Comparison of ENCODE assay signal across 11 cellular contexts in the genomic region with DNA sequence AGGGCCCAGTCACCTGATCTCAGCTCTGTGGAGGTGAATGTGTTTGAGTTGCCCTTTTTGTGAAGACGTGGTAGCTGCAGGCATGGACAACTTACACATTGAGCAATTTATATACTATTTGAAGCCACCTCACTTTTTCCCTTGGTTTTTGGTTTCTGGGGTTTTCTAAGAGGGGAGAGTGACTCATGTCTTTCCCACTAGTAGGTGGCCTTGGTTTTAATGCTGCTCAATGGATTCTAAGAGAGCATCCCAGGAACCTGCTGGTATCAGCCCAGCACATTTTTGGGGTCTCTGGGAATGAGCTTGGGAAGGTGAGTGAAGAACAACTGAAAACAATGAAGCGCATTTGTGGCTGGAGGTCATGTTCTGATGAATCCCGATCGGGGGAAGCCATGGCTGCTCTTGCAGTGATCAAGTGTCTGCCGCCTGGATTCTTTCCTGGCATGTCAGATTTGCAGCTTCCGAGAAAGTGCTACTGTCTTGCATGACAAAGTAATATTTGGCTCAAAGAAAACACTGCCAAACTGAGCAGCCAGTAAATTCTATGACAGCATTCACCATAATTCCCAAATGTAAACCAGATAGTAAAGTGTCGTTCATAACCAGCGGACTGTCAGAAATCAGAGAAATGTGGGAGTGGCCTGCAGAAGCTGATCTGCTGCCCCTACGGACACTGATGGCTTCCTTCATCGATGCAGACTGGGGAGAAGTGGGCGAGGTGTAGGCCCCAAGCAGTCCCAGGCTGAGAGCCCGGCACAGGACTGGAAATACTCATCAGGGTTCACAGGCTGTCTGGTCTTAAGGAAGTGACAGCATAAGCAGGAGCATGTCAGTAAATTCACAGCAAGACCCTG.
DNase-seq lines count a peak whose midpoint lies in the region; ATAC-seq and TF ChIP-seq lines count a peak whose summit lies in the region.
"Had no signal": no experiment of that assay in that cellular context is flagged by ENCODE, and none has a peak within 500 bp of the region (broad histone marks: within the 10 kb centered on the region; RNA-seq: fewer than 3 reads in every experiment).

No MANE protein-coding gene starts in this region.

- no peak overlapping the region for H2AFZ ChIP-seq in mammary epithelial cell (ENCODE audit: low read depth, low read length)

- H3K27me3 ChIP-seq in mammary epithelial cell (ENCODE audit: insufficient read depth, low read length) (no peaks in the 10 kb centered on the region), muscle layer of duodenum (ENCODE audit: low read depth, low read length) (no peaks in the 10 kb centered on the region), vagina (no peaks in the 10 kb centered on the region)
- H3K27me3 ChIP-seq: pancreas had no signal

- TF ChIP-seq POLR2A in vagina (IDR thresholded peaks at IDR 0.05) = no peak

- no peaks in the 10 kb centered on the region for H3K9me3 Mint-ChIP-seq in MCF 10A (ENCODE audit: unreplicated experiment)

- CTCF ChIA-PET in mammary epithelial cell (lab: Charles Lee; ENCODE audit: low non-redundant PET) (no interaction called here), MCF 10A (lab: Yijun Ruan, JAX) (interaction anchor here (0.6 to 0.7 kb wide), 3 partner anchors 101 to 644 kb away, joined by 3 to 6 read pairs (median 3); no protein-coding TSS in a partner anchor)

- intact Hi-C loops in mammary epithelial cell (cut with micrococcal nuclease) = no loop called here
- intact Hi-C loops in MCF 10A (cut with micrococcal nuclease) = no loop called here
- intact Hi-C loops in vagina (cut with DNase I) = loop anchor here (5.0 kb wide), 1 partner anchor 169 kb away; no protein-coding TSS in a partner anchor
- intact Hi-C loops in posterior vena cava (cut with DNase I) = no loop called here
- intact Hi-C loops in posterior cingulate gyrus (cut with DNase I) = no loop called here

- peaks cover 20% of the 10 kb centered on the region for H3K4me1 Mint-ChIP-seq in MCF 10A (ENCODE audit: insufficient read depth, unreplicated experiment)

- H3K27ac Mint-ChIP-seq in MCF 10A (ENCODE audit: low read depth, unreplicated experiment) = no peak overlapping the region

- WGBS in mammary epithelial cell (ENCODE audit: low coverage, missing lambda C conversion rate) = 72% methylated on average over 12 of the region's 12 CpGs

- H3K4me1 ChIP-seq in mammary epithelial cell (ENCODE audit: insufficient read depth, low read length) (peaks cover 33% of the 10 kb centered on the region), muscle layer of duodenum (ENCODE audit: control insufficient read depth in 1 of 2, insufficient read depth in 2 of 2, low read length in 2 of 2) (peaks cover 10 to 12% of the 10 kb centered on the region in 2 donors), vagina (peaks cover 47% of the 10 kb centered on the region)
- H3K4me1 ChIP-seq: BE2C, pancreas had no signal

- H3K36me3 ChIP-seq in mammary epithelial cell (ENCODE audit: insufficient read depth, low read length) (no peaks in the 10 kb centered on the region), muscle layer of duodenum (ENCODE audit: control insufficient read depth in 1 of 2, insufficient read depth in 2 of 2, low read length in 2 of 2) (peaks cover 0 to 5% of the 10 kb centered on the region in 2 donors), vagina (no peaks in the 10 kb centered on the region)
- H3K36me3 ChIP-seq: BE2C, pancreas had no signal

- no peak overlapping the region for H3K4me2 ChIP-seq in mammary epithelial cell (ENCODE audit: insufficient read depth, low read depth, low read length)

- H3K4me3 Mint-ChIP-seq in MCF 10A (ENCODE audit: unreplicated experiment) = no peak overlapping the region

- H3K36me3 Mint-ChIP-seq in MCF 10A (ENCODE audit: insufficient read depth, unreplicated experiment) = no peaks in the 10 kb centered on the region

- in situ Hi-C loops in mammary epithelial cell (cut with MboI; ENCODE audit: low sequenced_read_pairs in 2 of 2) = loop anchor here in 1 of 2 donors (25.0 kb wide), 1 partner anchor 1444 kb away; no protein-coding TSS in a partner anchor

- no peaks in the 10 kb centered on the region for H3K27me3 Mint-ChIP-seq in MCF 10A (ENCODE audit: insufficient read depth, unreplicated experiment)

- BruUV-seq in mammary epithelial cell (replicated peaks; lab: Mats Ljungman, UMichigan) = no TSS peak
- BruUV-seq in MCF 10A (replicated peaks; lab: Mats Ljungman, UMichigan) = no TSS peak

- H3K79me2 ChIP-seq in mammary epithelial cell (ENCODE audit: insufficient read depth, low read length) = peaks cover 3% of the 10 kb centered on the region

- H3K27ac ChIP-seq in mammary epithelial cell (ENCODE audit: insufficient read depth, low read depth, low read length) (no peak overlapping the region), coronary artery (peak overlapping the region; percentile 84 to 98), muscle layer of duodenum (ENCODE audit: low read length) (peak overlapping the region; percentile 77), vagina (peak overlapping the region; percentile 9)
- H3K27ac ChIP-seq: pancreas had no signal

- DNase-seq in mammary epithelial cell (peak; percentile 35), MCF 10A (ENCODE audit: unreplicated experiment) (no peak), coronary artery (ENCODE audit: low spot score) (peak; percentile 69), vagina (ENCODE audit: extremely low spot score in 2 of 2) (no peak), posterior vena cava (ENCODE audit: low spot score) (no peak), posterior cingulate gyrus (no peak)
- DNase-seq: BE2C, NCI-H187 treated with DMSO at 0.1 percent for 48 hours, pancreas had no signal

- H3K9me3 ChIP-seq in mammary epithelial cell (replicated peaks; ENCODE audit: insufficient read depth, low read length) (no peaks in the 10 kb centered on the region), muscle layer of duodenum (ENCODE audit: control insufficient read depth in 1 of 2, low read length in 2 of 2) (no peaks in the 10 kb centered on the region), vagina (no peaks in the 10 kb centered on the region)
- H3K9me3 ChIP-seq: BE2C, pancreas had no signal

- no peak overlapping the region for H3K9ac ChIP-seq in mammary epithelial cell (ENCODE audit: insufficient read depth, low read length)

- POLR2A ChIA-PET in MCF 10A (lab: Yijun Ruan, JAX) = interaction anchor here (0.7 kb wide), 1 partner anchor 146 kb away, joined by 4 read pairs; no protein-coding TSS in a partner anchor

- TF ChIP-seq CTCF in mammary epithelial cell (conservative IDR thresholded peaks at IDR 0.05 in 1 of 2, IDR thresholded peaks at IDR 0.05 in 1 of 2; ENCODE audit: extremely low read depth in 1 of 2, insufficient read depth in 1 of 2, low read depth in 1 of 2, low read length in 2 of 2) (no peak), MCF 10A (IDR thresholded peaks at IDR 0.05; ENCODE audit: unreplicated experiment) (no peak), coronary artery (IDR thresholded peaks at IDR 0.05) (no peak), vagina (IDR thresholded peaks at IDR 0.05) (no peak)

- dilution Hi-C loops in mammary epithelial cell (cut with HindIII; ENCODE audit: low sequenced_read_pairs) = no loop called here

- no peak overlapping the region for H3K4me3 ChIP-seq in mammary epithelial cell (replicated peaks in 1 of 3; ENCODE audit: insufficient read depth in 1 of 3, low read depth in 2 of 3, low read length in 3 of 3)
- H3K4me3 ChIP-seq in coronary artery = peak overlapping the region; percentile 5
- H3K4me3 ChIP-seq in muscle layer of duodenum (ENCODE audit: low read depth in 1 of 2, low read length in 2 of 2) = no peak overlapping the region
- no peak overlapping the region for H3K4me3 ChIP-seq in vagina
- H3K4me3 ChIP-seq: pancreas had no signal

- no peak for ATAC-seq in GM21576 (IDR thresholded peaks at IDR 0.05; ENCODE audit: unreplicated experiment)
- ATAC-seq: pancreas had no signal

- H4K20me1 ChIP-seq in mammary epithelial cell (ENCODE audit: insufficient read depth, low read length) = no peaks in the 10 kb centered on the region

Comparison
In these comparisons a context has a peak if more than half of its experiments do, and no peak if none do; other contexts are left out.
1. DNase-seq: peak in mammary epithelial cell (single experiment) and coronary artery (single experiment); none in MCF 10A (single experiment), vagina (0 of 2), posterior vena cava (single experiment) and posterior cingulate gyrus (0 of 10).